26 cellular contexts compared by ENCODE assay signal in genomic region chr1:56806804-56807203, GRCh38. TPM values are rescaled to one million over a fixed set of nuclear protein-coding genes. Genes with fewer than 3 reads are reported as not detected.
DNase-seq lines count a peak whose midpoint lies in the region; ATAC-seq and TF ChIP-seq lines count a peak whose summit lies in the region.
"Had no signal": no experiment of that assay in that cellular context is flagged by ENCODE, and none has a peak within 500 bp of the region (broad histone marks: within the 10 kb centered on the region; RNA-seq: fewer than 3 reads in every experiment).

No MANE protein-coding gene starts in this region.

- no peaks in the 10 kb centered on the region for H3K9me3 Mint-ChIP-seq in chondrocyte (ENCODE audit: low read depth)
- H3K9me3 Mint-ChIP-seq: activated naive CD4-positive, alpha-beta T cell treated with anti-CD3 and anti-CD28 coated beads, Interleukin-2, amount 50 U/mL, for 72 hours; stimulated activated effector memory CD8-positive, alpha-beta T cell treated with anti-CD3 and anti-CD28 coated beads, Interleukin-12 subunit alpha, Interleukin-12 subunit beta, amount 100 ng/mL, for 72 hours had no signal

- H3K36me3 ChIP-seq in HEK293 (ENCODE audit: control insufficient read depth in 2 of 2, insufficient read depth in 1 of 2, low read length in 2 of 2) (no peaks in the 10 kb centered on the region), A673 (ENCODE audit: insufficient read depth, low read length, poor library complexity, severe bottlenecking) (no peaks in the 10 kb centered on the region)
- H3K36me3 ChIP-seq: ascending aorta, esophagus muscularis mucosa, uterus had no signal

- POLR2A ChIA-PET in HEK293 (lab: Yijun Ruan, JAX): no interaction called here
- POLR2A ChIA-PET in A673 (lab: Charles Lee; ENCODE audit: low non-redundant PET): no interaction called here

- TF ChIP-seq CTCF in AG09309 (IDR thresholded peaks at IDR 0.05; ENCODE audit: control insufficient read depth, insufficient read depth, low read depth, low read length, missing control alignments) (no peak), HEK293 (tag by site-specific recombination; IDR thresholded peaks at IDR 0.05) (no peak), chondrocyte (IDR thresholded peaks at IDR 0.05) (peak; percentile 39), A673 (conservative IDR thresholded peaks at IDR 0.05; ENCODE audit: low read depth, low read length) (no peak)

- H3K9me3 ChIP-seq in HEK293 (ENCODE audit: control insufficient read depth, insufficient read depth, low read depth, low read length) (no peaks in the 10 kb centered on the region), A673 (ENCODE audit: low read depth, low read length, poor library complexity, severe bottlenecking) (no peaks in the 10 kb centered on the region)
- H3K9me3 ChIP-seq: ascending aorta, esophagus muscularis mucosa, uterus had no signal

- no peak overlapping the region for H3K4me3 Mint-ChIP-seq in chondrocyte (ENCODE audit: unreplicated experiment)
- H3K4me3 Mint-ChIP-seq: stimulated activated effector memory CD8-positive, alpha-beta T cell treated with anti-CD3 and anti-CD28 coated beads, Interleukin-12 subunit alpha, Interleukin-12 subunit beta, amount 100 ng/mL, for 72 hours had no signal

- CTCF ChIA-PET in HEK293 (lab: Yijun Ruan, JAX): interaction anchor here (0.6 to 4.1 kb wide), 2 partner anchors 14 to 72 kb away, joined by 3 to 28 read pairs; partner anchors contain the start of gene FYB2
- CTCF ChIA-PET in A673 (lab: Charles Lee): no interaction called here

- H3K4me1 ChIP-seq in HEK293 (ENCODE audit: control insufficient read depth, insufficient read depth, low read length): no peaks in the 10 kb centered on the region
- H3K4me1 ChIP-seq in A673 (ENCODE audit: insufficient read depth, low read length, poor library complexity, severe bottlenecking): no peaks in the 10 kb centered on the region
- H3K4me1 ChIP-seq: ascending aorta, esophagus muscularis mucosa, uterus had no signal

- H3K4me3 ChIP-seq in AG09309 (ENCODE audit: control insufficient read depth, low read depth, low read length) (no peak overlapping the region), HEK293 (ENCODE audit: low read depth, low read length) (no peak overlapping the region), A673 (ENCODE audit: low read depth, low read length, poor library complexity, severe bottlenecking) (no peak overlapping the region)
- H3K4me3 ChIP-seq: ascending aorta, esophagus muscularis mucosa, skin epidermis, uterus had no signal

- H3K4me1 Mint-ChIP-seq in chondrocyte (ENCODE audit: low read depth): no peaks in the 10 kb centered on the region
- H3K4me1 Mint-ChIP-seq: stimulated activated effector memory CD8-positive, alpha-beta T cell treated with anti-CD3 and anti-CD28 coated beads, Interleukin-12 subunit alpha, Interleukin-12 subunit beta, amount 100 ng/mL, for 72 hours had no signal

- intact Hi-C loops in left colon (cut with DNase I, micrococcal nuclease) (no loop called here), A673 (cut with micrococcal nuclease; ENCODE audit: unreplicated experiment) (no loop called here)

- H3K27me3 ChIP-seq in A673 (replicated peaks; ENCODE audit: insufficient read depth, low read depth, low read length, poor library complexity): peaks cover 5% of the 10 kb centered on the region
- H3K27me3 ChIP-seq: ascending aorta, esophagus muscularis mucosa, uterus had no signal

- no peak overlapping the region for H3K27ac ChIP-seq in HEK293 (ENCODE audit: extremely low read depth, low read depth, low read length)
- H3K27ac ChIP-seq in A673 (ENCODE audit: low read depth, low read length, poor library complexity, severe bottlenecking): no peak overlapping the region
- H3K27ac ChIP-seq: ascending aorta, esophagus muscularis mucosa, skin epidermis, uterus had no signal

- DNase-seq in AG09309 (ENCODE audit: low read depth) (peak; percentile 60), chondrocyte (ENCODE audit: low spot score) (no peak), left colon (no peak), A673 (ENCODE audit: low spot score) (no peak), HT-29 (ENCODE audit: low spot score) (no peak), NCI-H187 treated with DMSO at 0.1 percent for 48 hours (lab: John Stamatoyannopoulos, UW) (no peak)
- DNase-seq: activated CD4-positive, alpha-beta T cell treated with anti-CD3 and anti-CD28 coated beads for 4 hours; effector CD8-positive, alpha-beta T cell; KBM-7; left cardiac atrium; midbrain; MV-4-11; NCI-H187; NCI-H226; PC-3; stimulated activated CD4-positive, alpha-beta T cell treated with anti-CD3 and anti-CD28 coated beads, Interleukin-1b, Interleukin-23, amount 100 ng/mL, for 48 hours; T-helper 1 cell; uterus had no signal

- H3K27ac Mint-ChIP-seq in chondrocyte (ENCODE audit: unreplicated experiment): no peak overlapping the region
- H3K27ac Mint-ChIP-seq: activated naive CD4-positive, alpha-beta T cell treated with anti-CD3 and anti-CD28 coated beads, Interleukin-2, amount 50 U/mL, for 72 hours; stimulated activated effector memory CD8-positive, alpha-beta T cell treated with anti-CD3 and anti-CD28 coated beads, Interleukin-12 subunit alpha, Interleukin-12 subunit beta, amount 100 ng/mL, for 72 hours had no signal

- peak; percentile 84 for ATAC-seq in left colon
- no peak for ATAC-seq in GM21528 (IDR thresholded peaks at IDR 0.05; ENCODE audit: low FRiP score, unreplicated experiment)
- ATAC-seq: activated naive CD4-positive, alpha-beta T cell treated with anti-CD3 and anti-CD28 coated beads, Interleukin-2, amount 50 U/mL, for 72 hours; PC-3; stimulated activated effector memory CD8-positive, alpha-beta T cell treated with anti-CD3 and anti-CD28 coated beads, Interleukin-12 subunit alpha, Interleukin-12 subunit beta, amount 100 ng/mL, for 72 hours had no signal

- H3K36me3 Mint-ChIP-seq in chondrocyte (ENCODE audit: low read depth): no peaks in the 10 kb centered on the region
- H3K36me3 Mint-ChIP-seq: activated naive CD4-positive, alpha-beta T cell treated with anti-CD3 and anti-CD28 coated beads, Interleukin-2, amount 50 U/mL, for 72 hours; stimulated activated effector memory CD8-positive, alpha-beta T cell treated with anti-CD3 and anti-CD28 coated beads, Interleukin-12 subunit alpha, Interleukin-12 subunit beta, amount 100 ng/mL, for 72 hours had no signal

- BruUV-seq in A673 (replicated peaks; lab: Mats Ljungman, UMichigan): no TSS peak

- peaks cover 8% of the 10 kb centered on the region for H3K27me3 Mint-ChIP-seq in chondrocyte (ENCODE audit: low read depth)

TF ChIP-seq in HEK293, 187 proteins besides CTCF, POLR2A, EP300 and RAD21 (continues in another document):
- no peak for TF ChIP-seq ZSCAN16 (tag by site-specific recombination; IDR thresholded peaks at IDR 0.05)
- peak; percentile 97 for TF ChIP-seq PRDM4 (tag by site-specific recombination; IDR thresholded peaks at IDR 0.05)
- no peak for TF ChIP-seq ZNF830 (tag by site-specific recombination; IDR thresholded peaks at IDR 0.05; ENCODE audit: low read depth)
- peak; percentile 42 for TF ChIP-seq ZNF335 (tag by site-specific recombination; conservative IDR thresholded peaks at IDR 0.05)
- TF ChIP-seq ZNF704 (tag by site-specific recombination; IDR thresholded peaks at IDR 0.05): no peak
- TF ChIP-seq, protein P1, sequence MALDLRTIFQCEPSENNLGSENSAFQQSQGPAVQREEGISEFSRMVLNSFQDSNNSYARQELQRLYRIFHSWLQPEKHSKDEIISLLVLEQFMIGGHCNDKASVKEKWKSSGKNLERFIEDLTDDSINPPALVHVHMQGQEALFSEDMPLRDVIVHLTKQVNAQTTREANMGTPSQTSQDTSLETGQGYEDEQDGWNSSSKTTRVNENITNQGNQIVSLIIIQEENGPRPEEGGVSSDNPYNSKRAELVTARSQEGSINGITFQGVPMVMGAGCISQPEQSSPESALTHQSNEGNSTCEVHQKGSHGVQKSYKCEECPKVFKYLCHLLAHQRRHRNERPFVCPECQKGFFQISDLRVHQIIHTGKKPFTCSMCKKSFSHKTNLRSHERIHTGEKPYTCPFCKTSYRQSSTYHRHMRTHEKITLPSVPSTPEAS (tag by site-specific recombination; IDR thresholded peaks at IDR 0.05): no peak
- no peak for TF ChIP-seq ZNF223 (tag by site-specific recombination; IDR thresholded peaks at IDR 0.05)

RNA-seq across cellular contexts. Expression of gene FYB2, which starts 12.4 kb away (rescaled TPM):
- total RNA-seq in chondrocyte: 0.10 TPM in 1 of 3 replicates, not detected in the others
- total RNA-seq in left colon: 1 to 10 TPM; 1.4 to 6.0 TPM
- total RNA-seq in A673 (2021): 0.47 TPM in 1 of 2 replicates, not detected in the other
- total RNA-seq in HT-29 (2014; rRNA removed; shearing (Covaris generic)): not detected in 2 replicates
- total RNA-seq: activated naive CD4-positive, alpha-beta T cell treated with anti-CD3 and anti-CD28 coated beads, Interleukin-2, amount 50 U/mL, for 72 hours; ascending aorta; esophagus muscularis mucosa; PC-3; posterior vena cava had no signal

RNA-seq across cellular contexts. Expression of gene C8A, which starts 47.8 kb away (rescaled TPM):
- not detected in 3 replicates for total RNA-seq in chondrocyte
- not detected for total RNA-seq in left colon
- total RNA-seq in A673 (2021): not detected in 2 replicates
- not detected in 2 replicates for total RNA-seq in HT-29 (2014; rRNA removed; shearing (Covaris generic))
- total RNA-seq: activated naive CD4-positive, alpha-beta T cell treated with anti-CD3 and anti-CD28 coated beads, Interleukin-2, amount 50 U/mL, for 72 hours; esophagus muscularis mucosa; left cardiac atrium; PC-3; posterior vena cava; uterus had no signal
